In the genomic region with DNA sequence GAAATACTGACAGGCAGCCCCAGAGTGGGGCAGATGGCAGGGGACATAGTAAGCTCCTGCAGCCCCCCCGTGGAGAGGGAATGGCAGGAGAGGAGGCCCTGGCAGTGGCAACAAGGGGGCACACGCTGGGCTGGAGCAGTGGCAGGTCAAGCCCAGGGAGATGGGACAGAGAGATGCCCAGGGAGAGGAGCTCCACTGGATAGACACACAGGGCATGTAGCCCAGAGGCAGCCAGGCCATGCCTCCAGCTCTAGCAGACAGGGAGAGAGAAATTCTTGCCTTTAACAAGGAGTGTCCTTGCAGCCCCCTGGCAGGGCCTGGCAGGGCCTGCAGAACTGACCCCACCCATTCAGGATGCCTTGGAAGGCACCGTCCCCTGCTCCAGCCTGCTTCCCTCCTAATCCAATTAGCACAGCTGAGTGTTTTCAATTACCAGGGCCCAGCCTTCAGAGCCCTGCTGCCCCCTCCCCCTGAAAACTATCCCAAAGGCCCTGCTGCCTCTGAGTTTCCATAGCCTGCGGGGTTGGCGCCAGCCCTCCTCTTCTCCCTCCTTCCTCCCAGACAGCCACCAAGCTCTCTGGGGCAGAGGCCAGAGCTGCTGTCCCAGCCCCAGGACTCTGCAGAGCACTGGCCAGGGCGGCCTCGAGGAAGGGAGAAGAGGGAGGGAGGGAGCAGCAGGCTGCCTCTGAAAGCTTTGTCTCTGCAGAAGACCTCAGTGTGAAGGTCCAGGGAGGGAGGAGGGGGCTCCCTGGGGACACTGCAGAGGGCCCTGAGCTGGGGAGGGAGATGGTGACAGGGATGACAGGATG, we compare ENCODE assay signal across 26 cellular contexts. TPM values are rescaled to one million over a fixed set of nuclear protein-coding genes. Genes with fewer than 3 reads are reported as not detected.
DNase-seq lines count a peak whose midpoint lies in the region; TF ChIP-seq lines count a peak whose summit lies in the region.
"Had no signal": no experiment of that assay in that cellular context is flagged by ENCODE, and none has a peak within 500 bp of the region (broad histone marks: within the 10 kb centered on the region; RNA-seq: fewer than 3 reads in every experiment).

No MANE protein-coding gene starts in this region.

- H3K27ac Mint-ChIP-seq in glutamatergic neuron (ENCODE audit: unreplicated experiment) (peak overlapping the region; percentile 95), Calu3 (ENCODE audit: unreplicated experiment) (no peak overlapping the region)
- H3K27ac Mint-ChIP-seq: activated CD4-positive, alpha-beta T cell treated with anti-CD3 and anti-CD28 coated beads for 36 hours; CD8-positive, alpha-beta T cell; T-cell had no signal

- H3K36me3 ChIP-seq in H7 (replicated peaks; ENCODE audit: control insufficient read depth, insufficient read depth, low read length) = no peaks in the 10 kb centered on the region; the same call in 1 of the 2 replicates
- H3K36me3 ChIP-seq: left lung had no signal

- H3K4me3 Mint-ChIP-seq in glutamatergic neuron (ENCODE audit: unreplicated experiment) (peak overlapping the region; percentile 90), Calu3 (ENCODE audit: low read depth, unreplicated experiment) (no peak overlapping the region)
- H3K4me3 Mint-ChIP-seq: activated CD4-positive, alpha-beta T cell treated with anti-CD3 and anti-CD28 coated beads for 36 hours; activated T-cell treated with anti-CD3 and anti-CD28 coated beads, Interleukin-2, amount 50 U/mL, for 4 hours; CD8-positive, alpha-beta T cell; T-cell had no signal

- H3K9me3 Mint-ChIP-seq in glutamatergic neuron (ENCODE audit: unreplicated experiment) = peaks cover 11% of the 10 kb centered on the region
- H3K9me3 Mint-ChIP-seq in Calu3 (ENCODE audit: low read depth, unreplicated experiment) = no peaks in the 10 kb centered on the region
- H3K9me3 Mint-ChIP-seq: activated T-cell treated with anti-CD3 and anti-CD28 coated beads, Interleukin-2, amount 50 U/mL, for 4 hours; CD8-positive, alpha-beta T cell; T-cell had no signal

- H3K36me3 Mint-ChIP-seq in glutamatergic neuron (ENCODE audit: unreplicated experiment) (peaks cover 4% of the 10 kb centered on the region), Calu3 (ENCODE audit: insufficient read depth, unreplicated experiment) (peaks cover 5% of the 10 kb centered on the region)
- H3K36me3 Mint-ChIP-seq: CD8-positive, alpha-beta T cell; T-cell had no signal

- no TSS peak for BruUV-seq in Calu3 (replicated peaks; lab: Mats Ljungman, UMichigan)

- H3K27me3 ChIP-seq in H7 (ENCODE audit: control insufficient read depth, insufficient read depth, low read length) = no peaks in the 10 kb centered on the region

- no peak overlapping the region for H3K4me3 ChIP-seq in H7 (ENCODE audit: insufficient read depth, low read depth, low read length)
- H3K4me3 ChIP-seq: left lung, mucosa of descending colon, PC-9, psoas muscle had no signal

- H3K27me3 Mint-ChIP-seq in glutamatergic neuron (ENCODE audit: unreplicated experiment) (peaks cover 30% of the 10 kb centered on the region), Calu3 (ENCODE audit: unreplicated experiment) (no peaks in the 10 kb centered on the region)

- DNase-seq in H7 (peak; percentile 57), NCI-H69 (lab: John Stamatoyannopoulos, UW) (peak; percentile 66), glutamatergic neuron (peak; percentile 71), posterior vena cava (ENCODE audit: low spot score) (peak; percentile 67), LoVo (ENCODE audit: low spot score) (no peak), Calu3 (no peak), GM03348 (ENCODE audit: low spot score) (no peak)
- DNase-seq: activated CD4-positive, alpha-beta T cell treated with anti-CD3 and anti-CD28 coated beads for 36 hours; activated T-cell treated with anti-CD3 and anti-CD28 coated beads, Interleukin-2, amount 50 U/mL, for 4 hours; CD8-positive, alpha-beta T cell; effector CD4-positive, alpha-beta T cell; erythroblast; GF-D8; GOT3; left lung; mucosa of descending colon; MV-4-11; NCI-H187; NCI-H345; PC-9; psoas muscle; SHP77; T-cell; trophoblast cell had no signal

- TF ChIP-seq CTCF in glutamatergic neuron (IDR thresholded peaks at IDR 0.05; ENCODE audit: partially characterized antibody, unreplicated experiment) (no peak), Calu3 (IDR thresholded peaks at IDR 0.05; ENCODE audit: unreplicated experiment) (no peak)

- CTCF ChIA-PET in Calu3 (lab: Charles Lee) = no interaction called here

- intact Hi-C loops in posterior vena cava (cut with DNase I) = no loop called here
- intact Hi-C loops in Calu3 (cut with micrococcal nuclease; ENCODE audit: unreplicated experiment) = no loop called here

- peaks cover 29% of the 10 kb centered on the region for H3K4me1 Mint-ChIP-seq in glutamatergic neuron (ENCODE audit: low read depth, unreplicated experiment)
- H3K4me1 Mint-ChIP-seq in Calu3 (ENCODE audit: low read depth, unreplicated experiment) = peaks cover 9% of the 10 kb centered on the region

RNA-seq across cellular contexts. Expression of a gene that starts 12.5 kb away (rescaled TPM):
- 9.9 and 17.0 TPM in 2 replicates for total RNA-seq in H7 (2014; rRNA removed; shearing (Covaris generic))
- total RNA-seq in glutamatergic neuron (ENCODE audit: unreplicated experiment) (925 TPM), posterior vena cava (1 to 10 TPM; 3.8 to 4.4 TPM), Calu3 (2022) (14.2 and 16.1 TPM in 2 replicates)

RNA-seq across cellular contexts. Expression of a gene that starts 31.0 kb away (rescaled TPM):
- total RNA-seq in H7 (2014; rRNA removed; shearing (Covaris generic)) = not detected in 2 replicates
- total RNA-seq in glutamatergic neuron (ENCODE audit: unreplicated experiment) (not detected), posterior vena cava (1 to 10 TPM; 1.4 to 2.0 TPM), Calu3 (2022) (not detected in 2 replicates)
- total RNA-seq: activated CD4-positive, alpha-beta T cell treated with anti-CD3 and anti-CD28 coated beads for 36 hours; activated CD8-positive, alpha-beta memory T cell treated with anti-CD3 and anti-CD28 coated beads for 36 hours; activated T-cell treated with anti-CD3 and anti-CD28 coated beads, Interleukin-2, amount 50 U/mL, for 4 hours; CD8-positive, alpha-beta T cell; fibroblast of villous mesenchyme; T-cell had no signal

RNA-seq across cellular contexts. Expression of a gene that starts 43.1 kb away (rescaled TPM):
- total RNA-seq in H7 (2014; rRNA removed; shearing (Covaris generic)) = 73.0 and 76.3 TPM in 2 replicates
- total RNA-seq in glutamatergic neuron (ENCODE audit: unreplicated experiment) (41.8 TPM), posterior vena cava (10 to 100 TPM; 21.0 to 22.9 TPM), Calu3 (2022) (0.59 and 0.76 TPM in 2 replicates)

RNA-seq across cellular contexts. Expression of a gene that starts 52.6 kb away (rescaled TPM):
- 39.4 and 51.3 TPM in 2 replicates for total RNA-seq in H7 (2014; rRNA removed; shearing (Covaris generic))
- total RNA-seq in glutamatergic neuron (ENCODE audit: unreplicated experiment) (33.5 TPM), posterior vena cava (10 to 100 TPM; 36.3 to 47.1 TPM), Calu3 (2022) (2.6 and 3.8 TPM in 2 replicates)

Comparison
In these comparisons a context has a peak if more than half of its experiments do, and no peak if none do; other contexts are left out.
1. DNase-seq: peak in H7 (single experiment), NCI-H69 (single experiment), glutamatergic neuron (single experiment) and posterior vena cava (single experiment); none in LoVo (single experiment), Calu3 (single experiment) and GM03348 (single experiment).
2. RNA of a gene that starts 12.5 kb away (total RNA-seq): 925 TPM in glutamatergic neuron (single experiment); 9.9 to 17.0 TPM in H7, 14.2 to 16.1 TPM in Calu3 and 3.8 to 4.4 TPM in posterior vena cava; every median in the first group is over 10 times any median in the second.
3. RNA of a gene that starts 43.1 kb away (total RNA-seq): 73.0 to 76.3 TPM in H7, 41.8 TPM in glutamatergic neuron (single experiment) and 21.0 to 22.9 TPM in posterior vena cava; 0.59 to 0.76 TPM in Calu3; every median in the first group is over 10 times any median in the second.